In the genomic region with DNA sequence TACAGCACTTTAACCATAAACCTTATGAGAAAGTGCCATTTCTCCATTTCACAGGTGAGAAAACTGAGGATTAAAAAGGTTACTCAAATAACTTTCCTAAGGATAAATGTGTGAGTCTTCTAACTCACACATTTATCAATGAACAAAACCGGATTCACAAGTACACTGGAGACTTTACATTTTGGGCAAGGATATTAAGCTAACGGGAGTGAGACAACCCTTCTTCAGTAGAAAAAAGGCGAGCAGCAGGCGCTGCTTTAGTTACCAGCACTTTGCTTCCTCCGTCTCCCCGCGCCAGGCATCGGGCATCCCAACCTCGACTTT, we compare ENCODE assay signal across 8 cellular contexts. TPM values are rescaled to one million over a fixed set of nuclear protein-coding genes. Genes with fewer than 3 reads are reported as not detected.
DNase-seq lines count a peak whose midpoint lies in the region; ATAC-seq, FAIRE-seq and TF ChIP-seq lines count a peak whose summit lies in the region.

No MANE protein-coding gene starts in this region.

- TF ChIP-seq CTCF in SU-DHL-6 (IDR thresholded peaks at IDR 0.05; ENCODE audit: insufficient read depth, low read length, poor library complexity, severe bottlenecking): no peak
- TF ChIP-seq CTCF in fibroblast of mammary gland (conservative IDR thresholded peaks at IDR 0.05; ENCODE audit: control insufficient read depth, insufficient read depth, low read depth, low read length): no peak
- no peak for TF ChIP-seq CTCF in psoas muscle (IDR thresholded peaks at IDR 0.05)

- H3K27ac ChIP-seq in SU-DHL-6 (ENCODE audit: low read depth, low read length): no peak overlapping the region
- peak overlapping the region; percentile 91 for H3K27ac ChIP-seq in psoas muscle

- no peak for ATAC-seq in psoas muscle

- H3F3A ChIP-seq in SU-DHL-6 (ENCODE audit: insufficient read depth): 0 out of 2 replicates have a peak, but pooled peaks cover 3% of the 10 kb centered on the region

- peak overlapping the region; percentile 25 for H2AFZ ChIP-seq in SU-DHL-6 (ENCODE audit: low read depth, low read length, severe bottlenecking)

- H3K4me2 ChIP-seq in SU-DHL-6 (ENCODE audit: low read depth, low read length, poor library complexity, severe bottlenecking): peak overlapping the region; percentile 58

- WGBS in psoas muscle, 3 donors: 2 to 3% (median 3%) methylated on average over 9 of the region's 9 CpGs

- no peaks in the 10 kb centered on the region for H3K79me2 ChIP-seq in SU-DHL-6 (ENCODE audit: insufficient read depth, low read length)

- H4K20me1 ChIP-seq in SU-DHL-6 (ENCODE audit: low read depth, low read length): no peaks in the 10 kb centered on the region

- H3K4me1 ChIP-seq in psoas muscle: peaks cover 18% of the 10 kb centered on the region

- intact Hi-C loops in psoas muscle (cut with DNase I): loop anchor here in 1 of 2 donors (10.0 kb wide), 1 partner anchor 481 kb away; no protein-coding TSS in a partner anchor

- H3K4me3 ChIP-seq in GM08714 (ENCODE audit: low read length): peak overlapping the region; percentile 32; the same call in 1 of the 2 replicates
- peak overlapping the region; percentile 59 for H3K4me3 ChIP-seq in SU-DHL-6 (ENCODE audit: insufficient read depth, low read length, poor library complexity, severe bottlenecking)
- H3K4me3 ChIP-seq in fibroblast of mammary gland (ENCODE audit: control insufficient read depth, low read depth, low read length): peak overlapping the region; percentile 79
- H3K4me3 ChIP-seq in psoas muscle: peak overlapping the region; percentile 91

- H3K36me3 ChIP-seq in SU-DHL-6 (ENCODE audit: low read length) (no peaks in the 10 kb centered on the region), psoas muscle (ENCODE audit: insufficient read depth in 1 of 2, low read depth in 1 of 2) (peaks cover 0 to 31% of the 10 kb centered on the region in 2 donors)

- no peaks in the 10 kb centered on the region for H3K9me2 ChIP-seq in SU-DHL-6 (replicated peaks; ENCODE audit: insufficient read depth, low read length)

- DNase-seq in fibroblast of mammary gland (ENCODE audit: low read depth): no peak
- DNase-seq in psoas muscle: no peak
- no peak for DNase-seq in urothelium cell line (ENCODE audit: low spot score)
- no peak for DNase-seq in putamen (ENCODE audit: low spot score)
- no peak for DNase-seq in foreskin melanocyte
- no peak for DNase-seq in HPDE6-E6E7 (ENCODE audit: extremely low spot score)

- FAIRE-seq in urothelium cell line (lab: Jason Lieb, UNC): no peak

- peak overlapping the region; percentile 63 for H3K9ac ChIP-seq in SU-DHL-6 (ENCODE audit: low read length)

- H3K9me3 ChIP-seq in SU-DHL-6 (ENCODE audit: insufficient read depth, low read length) (no peaks in the 10 kb centered on the region), psoas muscle (no peaks in the 10 kb centered on the region)

- H3K27me3 ChIP-seq in SU-DHL-6 (ENCODE audit: low read length) (no peaks in the 10 kb centered on the region), psoas muscle (ENCODE audit: insufficient read depth in 3 of 3, low read length in 2 of 3) (no peaks in the 10 kb centered on the region)

RNA-seq across cellular contexts. Expression of a gene that starts 0.4 kb away (rescaled TPM):
- total RNA-seq in psoas muscle: 1 to 10 TPM; 3.2 to 7.7 (median 6.0) TPM
- polyA plus RNA-seq in psoas muscle: 1 to 10 TPM; 2.5 to 3.9 (median 2.7) TPM

Comparison
In these comparisons a context has a peak if more than half of its experiments do, and no peak if none do; other contexts are left out.
1. H3K4me3 ChIP-seq: peak in every context shown above with its lines; median percentile 91 in psoas muscle; 79 in fibroblast of mammary gland; 59 in SU-DHL-6; 32 in GM08714.